8 cellular contexts compared by ENCODE assay signal in the genomic region with DNA sequence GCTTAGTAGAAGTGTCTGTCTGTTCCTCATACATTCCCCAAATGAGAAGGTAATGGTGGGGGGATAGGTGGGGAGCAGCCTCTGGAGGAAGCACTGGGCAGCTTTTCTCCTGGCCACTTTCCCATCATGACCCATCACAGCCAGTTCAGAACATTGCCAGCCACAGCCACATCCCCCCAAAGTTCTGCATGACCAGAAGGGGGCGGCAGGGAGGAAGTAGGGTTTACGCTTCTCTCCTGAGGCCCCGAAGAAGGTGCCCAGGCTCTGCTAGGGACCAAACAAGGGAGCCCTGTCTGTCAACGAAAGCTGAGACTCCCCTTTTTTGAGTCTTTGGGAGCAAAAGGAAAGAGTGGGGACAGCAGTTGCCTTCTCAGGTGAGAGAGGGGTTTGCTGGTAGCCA. TPM values are rescaled to one million over a fixed set of nuclear protein-coding genes. Genes with fewer than 3 reads are reported as not detected.
DNase-seq lines count a peak whose midpoint lies in the region; ATAC-seq, FAIRE-seq and TF ChIP-seq lines count a peak whose summit lies in the region.

No MANE protein-coding gene starts in this region.

- DNase-seq in DMS53 (lab: John Stamatoyannopoulos, UW) (peak; percentile 25), DMS53 treated with DMSO at 0.1 percent for 48 hours (lab: John Stamatoyannopoulos, UW; ENCODE audit: unreplicated experiment) (no peak), IMR-90 (no peak), GM12878 (ENCODE audit: low read depth, low spot score) (no peak), osteocyte (ENCODE audit: extremely low spot score, unreplicated experiment) (no peak), anterior cingulate cortex (lab: John Stamatoyannopoulos, UW) (no peak), LoVo (ENCODE audit: low spot score) (no peak), NCI-H2081 (lab: John Stamatoyannopoulos, UW) (no peak)

- CTCF ChIA-PET in IMR-90 (lab: Yijun Ruan, JAX) (interaction anchor here (0.8 kb wide), 1 partner anchor 631 kb away, joined by 3 read pairs; no protein-coding TSS in a partner anchor), GM12878 (lab: Yijun Ruan, JAX) (interaction anchor here (0.7 to 1.2 kb wide), 2 partner anchors 12 to 823 kb away, joined by 3 read pairs; no protein-coding TSS in a partner anchor)

- ATAC-seq in IMR-90 (ENCODE audit: low read depth), result no peak
- ATAC-seq in GM12878, result peak; percentile 62

- H3K27ac Mint-ChIP-seq in osteocyte (ENCODE audit: unreplicated experiment), result no peak overlapping the region

- peak overlapping the region; percentile 24 for H3K4me2 ChIP-seq in IMR-90 (ENCODE audit: low read depth, low read length)
- H3K4me2 ChIP-seq in GM12878 (ENCODE audit: control insufficient read depth, insufficient read depth), result no peak overlapping the region

- H3K27ac ChIP-seq in IMR-90 (ENCODE audit: insufficient read depth, low read length) (peak overlapping the region; percentile 31; the same call in 1 of the 2 replicates), GM12878 (ENCODE audit: control insufficient read depth, insufficient read depth) (no peak overlapping the region)

- H2AK5ac ChIP-seq in IMR-90 (ENCODE audit: low read depth, low read length), result no peak overlapping the region

- FAIRE-seq in GM12878 (lab: Jason Lieb, UNC), result no peak

- peaks cover 97% of the 10 kb centered on the region for H4K20me1 ChIP-seq in IMR-90 (ENCODE audit: insufficient read depth, low read length)
- no peaks in the 10 kb centered on the region for H4K20me1 ChIP-seq in GM12878 (ENCODE audit: control insufficient read depth, insufficient read depth)

- no peaks in the 10 kb centered on the region for H3K27me3 Mint-ChIP-seq in osteocyte (ENCODE audit: unreplicated experiment)

- H3K18ac ChIP-seq in IMR-90 (ENCODE audit: low read depth, low read length), result no peak overlapping the region

- H3K36me3 ChIP-seq in IMR-90 (ENCODE audit: control insufficient read depth, insufficient read depth, low read length) (peaks cover 82% of the 10 kb centered on the region), GM12878 (ENCODE audit: control insufficient read depth in 2 of 2, insufficient read depth in 2 of 2, low read length in 1 of 2) (no peaks in the 10 kb centered on the region)

- H2BK120ac ChIP-seq in IMR-90 (ENCODE audit: low read depth, low read length), result no peak overlapping the region

- BruUV-seq in IMR-90 (replicated peaks; lab: Mats Ljungman, UMichigan) (no TSS peak), GM12878 (replicated peaks; lab: Mats Ljungman, UMichigan) (no TSS peak)

- intact Hi-C loops in IMR-90 (cut with micrococcal nuclease) (no loop called here), GM12878 (cut with micrococcal nuclease; ENCODE audit: unreplicated experiment) (no loop called here)

- H3K4ac ChIP-seq in IMR-90 (ENCODE audit: low read depth, low read length), result no peak overlapping the region

- TF ChIP-seq CTCF in IMR-90 (conservative IDR thresholded peaks at IDR 0.05; ENCODE audit: low read depth, low read length), result peak; percentile 49
- peak; percentile 19 to 57 (median 46); a peak in 5 of 6 replicates for TF ChIP-seq CTCF in GM12878 (IDR thresholded peaks at IDR 0.05 in 2 of 3, conservative IDR thresholded peaks at IDR 0.05 in 1 of 3; ENCODE audit: control insufficient read depth in 2 of 3, extremely low read depth in 1 of 3, insufficient read depth in 1 of 3, low read depth in 3 of 3, low read length in 3 of 3)
- peak; percentile 36 for TF ChIP-seq CTCF in osteocyte (IDR thresholded peaks at IDR 0.05)

- no peak overlapping the region for H3K14ac ChIP-seq in IMR-90 (replicated peaks; ENCODE audit: low read depth, low read length)

- H3K9me3 Mint-ChIP-seq in osteocyte (ENCODE audit: unreplicated experiment), result no peaks in the 10 kb centered on the region

- no peak overlapping the region for H2AK9ac ChIP-seq in IMR-90 (replicated peaks; ENCODE audit: low read depth, low read length, poor library complexity)

- H3K79me2 ChIP-seq in GM12878 (ENCODE audit: control insufficient read depth, insufficient read depth, low read length), result no peaks in the 10 kb centered on the region

- peaks cover 57% of the 10 kb centered on the region for H3K4me1 Mint-ChIP-seq in osteocyte (ENCODE audit: unreplicated experiment)

- SMC1A ChIA-PET in GM12878 (lab: Charles Lee; ENCODE audit: uncharacterized antibody, unreplicated experiment), result interaction anchor here (1.3 kb wide), 1 partner anchor 1025 kb away, joined by 3 read pairs; no protein-coding TSS in a partner anchor

- TF ChIP-seq POLR2A in IMR-90 (IDR thresholded peaks at IDR 0.05; ENCODE audit: low read depth, low read length) (no peak), GM12878 (IDR thresholded peaks at IDR 0.05; ENCODE audit: low read depth, low read length) (no peak)

- no peak overlapping the region for H3K23ac ChIP-seq in IMR-90 (ENCODE audit: low read depth, low read length)

- TF ChIP-seq EP300 in GM12878 (IDR thresholded peaks at IDR 0.05; ENCODE audit: borderline replicate concordance in 1 of 2, control insufficient read depth in 1 of 2, low read depth in 2 of 2, low read length in 2 of 2), result no peak

- no peak overlapping the region for H3K56ac ChIP-seq in IMR-90 (ENCODE audit: extremely low read depth, insufficient read depth, low read length)

- dilution Hi-C loops in IMR-90 (cut with HindIII; ENCODE audit: low sequenced_read_pairs, unreplicated experiment), result loop anchor here (25.0 kb wide), 2 partner anchors 475 to 825 kb away; no protein-coding TSS in a partner anchor

- no peak overlapping the region for H2BK5ac ChIP-seq in IMR-90 (ENCODE audit: low read depth, low read length, poor library complexity, severe bottlenecking)

- H3K4me1 ChIP-seq in IMR-90 (ENCODE audit: control insufficient read depth, insufficient read depth, low read length), result peaks cover 7% of the 10 kb centered on the region
- no peaks in the 10 kb centered on the region for H3K4me1 ChIP-seq in GM12878 (ENCODE audit: control insufficient read depth, insufficient read depth, low read length)

- peaks cover 0 to 87% of the 10 kb centered on the region in 2 experiments; a peak in 2 of 4 replicates for H3K79me1 ChIP-seq in IMR-90 (ENCODE audit: low read depth in 1 of 2, low read length in 2 of 2)

- no peak overlapping the region for H4K5ac ChIP-seq in IMR-90 (ENCODE audit: low read depth, low read length)

- RAD21 ChIA-PET in GM12878 (lab: Charles Lee; ENCODE audit: unreplicated experiment), result interaction anchor here (1.1 kb wide), 1 partner anchor 1025 kb away, joined by 3 read pairs; no protein-coding TSS in a partner anchor

- H3K36me3 Mint-ChIP-seq in osteocyte (ENCODE audit: unreplicated experiment), result peaks cover 70% of the 10 kb centered on the region

- H2AFZ ChIP-seq in IMR-90 (replicated peaks; ENCODE audit: low read length, poor library complexity) (peak overlapping the region; percentile 8), GM12878 (ENCODE audit: control insufficient read depth, low read depth, low read length) (no peak overlapping the region)

- peaks cover 33% of the 10 kb centered on the region for H3K9me1 ChIP-seq in IMR-90 (ENCODE audit: insufficient read depth, low read length)

- in situ Hi-C loops in IMR-90 (cut with MboI; ENCODE audit: low sequenced_read_pairs), result no loop called here
- in situ Hi-C loops in GM12878 (cut with MboI), result no loop called here

- WGBS in IMR-90 (ENCODE audit: extremely low coverage in 2 of 2, insufficient read length in 1 of 2), 2 experiments, result 50% methylated on average over 2 of the region's 4 CpGs; no CpG with 5 or more reads in 1 of the 2 experiments
- WGBS in GM12878 (ENCODE audit: insufficient coverage, insufficient replicate concordance, low lambda C conversion rate, missing lambda C conversion rate), result 3% methylated on average over 4 of the region's 4 CpGs

- no peak overlapping the region for H3K4me3 Mint-ChIP-seq in osteocyte (ENCODE audit: unreplicated experiment)

- no peak overlapping the region for H2BK20ac ChIP-seq in IMR-90 (ENCODE audit: low read depth, low read length)

- H3K27me3 ChIP-seq in IMR-90 (ENCODE audit: control insufficient read depth, insufficient read depth, low read length) (no peaks in the 10 kb centered on the region), GM12878 (replicated peaks in 1 of 2; ENCODE audit: control insufficient read depth in 2 of 2, insufficient read depth in 2 of 2, low read length in 1 of 2) (peaks cover 6 to 7% of the 10 kb centered on the region in 2 experiments)

- H3K9me3 ChIP-seq in IMR-90 (ENCODE audit: control insufficient read depth, insufficient read depth, low read length) (no peaks in the 10 kb centered on the region), GM12878 (replicated peaks; ENCODE audit: control insufficient read depth, insufficient read depth, low read length) (no peaks in the 10 kb centered on the region)

- no peak overlapping the region for H4K91ac ChIP-seq in IMR-90 (ENCODE audit: insufficient read depth, low read depth, low read length)

- H2BK15ac ChIP-seq in IMR-90 (ENCODE audit: low read depth, low read length), result no peak overlapping the region

- H3K4me3 ChIP-seq in IMR-90 (ENCODE audit: insufficient read depth, low read depth, low read length) (peak overlapping the region; percentile 1; the same call in 1 of the 2 replicates), GM12878 (no peak overlapping the region)

- POLR2A ChIA-PET in IMR-90 (lab: Charles Lee; ENCODE audit: unreplicated experiment), result no interaction called here
- POLR2A ChIA-PET in GM12878 (lab: Charles Lee), result no interaction called here

- TF ChIP-seq RAD21 in IMR-90 (IDR thresholded peaks at IDR 0.05; ENCODE audit: low read length), result peak; percentile 38
- TF ChIP-seq RAD21 in GM12878 (IDR thresholded peaks at IDR 0.05; ENCODE audit: insufficient read depth, low read depth, low read length), result peak; percentile 25; the same call in 1 of the 2 replicates

- H4K8ac ChIP-seq in IMR-90 (ENCODE audit: low read depth in 2 of 2, low read length in 2 of 2), result no peak overlapping the region

- H3K9ac ChIP-seq in IMR-90 (ENCODE audit: low read depth, low read length) (peak overlapping the region; percentile 41; the same call in 1 of the 2 replicates), GM12878 (ENCODE audit: control insufficient read depth, insufficient read depth, low read length) (no peak overlapping the region)

RNA-seq across cellular contexts. Expression of gene IGFBP5, which starts 7.7 kb away (rescaled TPM):
- total RNA-seq in IMR-90 (2012; rRNA removed), result 392 and 433 TPM in 2 replicates
- 1,339 and 1,767 TPM in 2 replicates for polyA plus RNA-seq in IMR-90 (2012; rRNA removed)
- 847 and 1,056 TPM in 2 replicates for polyA plus RNA-seq in IMR-90 (2012; cell fraction: cytosol; rRNA removed)
- 732 and 841 TPM in 2 replicates for polyA plus RNA-seq in IMR-90 (2012; cell fraction: nucleus; rRNA removed; ENCODE audit: low replicate concordance)
- total RNA-seq in GM12878 (2013; cell fraction: nucleolus; rRNA removed), result not detected in 2 replicates
- total RNA-seq in GM12878 (2014; rRNA removed), result not detected in 2 replicates
- total RNA-seq in GM12878 (2014; rRNA removed; fragmentation: Illumina TruSeq; extraction: Trizol), result not detected in 2 replicates
- 1.8 and 2.8 TPM in 2 replicates for total RNA-seq in GM12878 (2021)
- not detected for polyA plus RNA-seq in GM12878 (2011; ENCODE audit: low read depth)
- polyA plus RNA-seq in GM12878 (2011; rRNA removed), result not detected in 2 replicates
- not detected in 2 replicates for polyA plus RNA-seq in GM12878 (2011; cell fraction: cytosol; rRNA removed)
- not detected in 2 replicates for polyA plus RNA-seq in GM12878 (2011; cell fraction: nucleus; rRNA removed)
- polyA plus RNA-seq in GM12878 (2012), result not detected in 2 replicates
- polyA plus RNA-seq in GM12878 (2014; fragmentation: Illumina TruSeq; extraction: Trizol), result not detected in 2 replicates
- not detected for polyA plus RNA-seq in GM12878 (2014; fragmentation: Nextera tagmentation; extraction: Ambion mirVana)
- not detected in 2 replicates for polyA plus RNA-seq in GM12878 (2014; rRNA removed)
- polyA plus RNA-seq in GM12878 (2016; fragmentation: Nextera tagmentation; extraction: Ambion mirVana), result not detected
- polyA minus RNA-seq in GM12878 (2011; rRNA and poly(A)+ RNA removed), result not detected in 2 replicates
- polyA minus RNA-seq in GM12878 (2011; cell fraction: cytosol; rRNA and poly(A)+ RNA removed), result not detected in 2 replicates
- polyA minus RNA-seq in GM12878 (2011; cell fraction: nucleus; rRNA and poly(A)+ RNA removed), result under 0.01 TPM in 1 of 2 replicates, not detected in the other
- total RNA-seq in osteocyte, result 1,145 and 1,383 TPM in 2 replicates

RNA-seq across cellular contexts. Expression of gene IGFBP2, which starts 54.4 kb away (rescaled TPM):
- total RNA-seq in IMR-90 (2012; rRNA removed), result 33.5 and 36.7 TPM in 2 replicates
- polyA plus RNA-seq in IMR-90 (2012; rRNA removed), result 236 and 257 TPM in 2 replicates
- 205 and 355 TPM in 2 replicates for polyA plus RNA-seq in IMR-90 (2012; cell fraction: cytosol; rRNA removed)
- polyA plus RNA-seq in IMR-90 (2012; cell fraction: nucleus; rRNA removed; ENCODE audit: low replicate concordance), result 73.3 and 119 TPM in 2 replicates
- total RNA-seq in GM12878 (2013; cell fraction: nucleolus; rRNA removed), result 5.3 and 6.7 TPM in 2 replicates
- total RNA-seq in GM12878 (2014; rRNA removed), result 0.11 TPM in 1 of 2 replicates, not detected in the other
- not detected in 2 replicates for total RNA-seq in GM12878 (2014; rRNA removed; fragmentation: Illumina TruSeq; extraction: Trizol)
- 0.43 and 0.49 TPM in 2 replicates for total RNA-seq in GM12878 (2021)
- polyA plus RNA-seq in GM12878 (2011; ENCODE audit: low read depth), result 0.92 TPM
- polyA plus RNA-seq in GM12878 (2011; rRNA removed), result 0.62 and 1.5 TPM in 2 replicates
- 1.7 and 1.8 TPM in 2 replicates for polyA plus RNA-seq in GM12878 (2011; cell fraction: cytosol; rRNA removed)
- polyA plus RNA-seq in GM12878 (2011; cell fraction: nucleus; rRNA removed), result 0.85 and 1.5 TPM in 2 replicates
- polyA plus RNA-seq in GM12878 (2012), result 5.5 and 5.7 TPM in 2 replicates
- polyA plus RNA-seq in GM12878 (2014; fragmentation: Illumina TruSeq; extraction: Trizol), result not detected in 2 replicates
- polyA plus RNA-seq in GM12878 (2014; fragmentation: Nextera tagmentation; extraction: Ambion mirVana), result not detected
- not detected in 2 replicates for polyA plus RNA-seq in GM12878 (2014; rRNA removed)
- polyA plus RNA-seq in GM12878 (2016; fragmentation: Nextera tagmentation; extraction: Ambion mirVana), result under 1 TPM; 0.28 to 0.38 TPM
- 0.67 TPM in 1 of 2 replicates, not detected in the other for polyA minus RNA-seq in GM12878 (2011; rRNA and poly(A)+ RNA removed)
- polyA minus RNA-seq in GM12878 (2011; cell fraction: cytosol; rRNA and poly(A)+ RNA removed), result not detected in 2 replicates
- not detected in 2 replicates for polyA minus RNA-seq in GM12878 (2011; cell fraction: nucleus; rRNA and poly(A)+ RNA removed)
- 2,796 and 2,855 TPM in 2 replicates for total RNA-seq in osteocyte

Comparison
In these comparisons a context has a peak if more than half of its experiments do, and no peak if none do; other contexts are left out.
1. RNA of gene IGFBP5, which starts 7.7 kb away (total RNA-seq): 1,145 to 1,383 TPM in osteocyte and 392 to 433 TPM in IMR-90; 1.8 to 2.8 TPM in GM12878; every median in the first group is over 100 times any median in the second.
2. RNA of gene IGFBP2, which starts 54.4 kb away (total RNA-seq): 2,796 to 2,855 TPM in osteocyte; 33.5 to 36.7 TPM in IMR-90 and 0.11 to 6.7 TPM in GM12878; every median in the first group is over 10 times any median in the second.
3. Peak in every context shown above with its lines, with median percentiles within 50 percentile points of each other: CTCF ChIP-seq.